18 cellular contexts compared by ENCODE assay signal in the genomic region with DNA sequence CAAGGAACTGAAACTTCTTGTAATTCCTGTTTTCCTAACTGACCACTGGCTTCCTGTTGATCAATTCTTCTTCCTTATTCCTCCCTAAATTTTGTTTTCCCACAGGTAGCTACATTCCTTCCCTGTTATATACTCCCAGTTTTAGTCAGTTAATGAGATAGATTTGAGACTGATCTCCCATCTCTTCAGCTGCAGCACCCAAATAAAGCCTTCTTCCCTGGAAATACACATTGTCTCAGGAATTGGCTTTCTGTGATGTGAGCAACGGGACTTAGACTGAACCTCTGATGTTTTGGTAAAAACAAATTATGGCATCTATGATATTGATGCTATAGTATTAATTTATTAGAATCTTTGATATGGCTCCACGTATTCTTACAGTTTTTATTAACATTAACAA.
DNase-seq lines count a peak whose midpoint lies in the region; ATAC-seq, FAIRE-seq and TF ChIP-seq lines count a peak whose summit lies in the region.
"Had no signal": no experiment of that assay in that cellular context is flagged by ENCODE, and none has a peak within 500 bp of the region (broad histone marks: within the 10 kb centered on the region; RNA-seq: fewer than 3 reads in every experiment).

No MANE protein-coding gene starts in this region.

- H3K4me3 ChIP-seq in HepG2 (replicated peaks in 1 of 3; ENCODE audit: insufficient read depth in 1 of 3, low read depth in 2 of 3, low read length in 3 of 3) (no peak overlapping the region), right lobe of liver (no peak overlapping the region)
- H3K4me3 ChIP-seq: BLaER1, GM23248, HAP-1 had no signal

- H3K36me3 Mint-ChIP-seq in endothelial cell (ENCODE audit: low read depth, unreplicated experiment) = peaks cover 4% of the 10 kb centered on the region
- H3K36me3 Mint-ChIP-seq: CD14-positive monocyte; CD8-positive, alpha-beta T cell had no signal

- H3K27ac Mint-ChIP-seq in endothelial cell (ENCODE audit: unreplicated experiment) = peak overlapping the region; percentile 53
- H3K27ac Mint-ChIP-seq: CD14-positive monocyte; CD8-positive, alpha-beta T cell had no signal

- TF ChIP-seq CTCF in HepG2 (CRISPR knock-in tag; IDR thresholded peaks at IDR 0.05) (no peak), right lobe of liver (IDR thresholded peaks at IDR 0.05) (no peak), endothelial cell (IDR thresholded peaks at IDR 0.05; ENCODE audit: unreplicated experiment) (no peak)

- in situ Hi-C loops in HepG2 (cut with HindIII; ENCODE audit: extremely low pct_ligation_motif_present, low pct_unique_long_range_greater_than_20kb) = no loop called here

- no peak for FAIRE-seq in HepG2 (lab: Jason Lieb, UNC)
- FAIRE-seq: G401.6, GM12891, GM19239 had no signal

- intact Hi-C loops in HepG2 (cut with micrococcal nuclease; ENCODE audit: unreplicated experiment) (no loop called here), right lobe of liver (cut with DNase I) (no loop called here)

- no peaks in the 10 kb centered on the region for H4K20me1 ChIP-seq in HepG2 (ENCODE audit: insufficient read depth, low read length)
- H4K20me1 ChIP-seq: BLaER1 had no signal

- TF ChIP-seq EP300 in HepG2 (IDR thresholded peaks at IDR 0.05; ENCODE audit: low read depth in 2 of 2, low read length in 2 of 2) (no peak), HepG2 (CRISPR knock-in tag; IDR thresholded peaks at IDR 0.05; ENCODE audit: borderline replicate concordance) (no peak)

- TF ChIP-seq POLR2A in HepG2 (IDR thresholded peaks at IDR 0.05; ENCODE audit: insufficient read depth in 1 of 2, low read depth in 2 of 2, low read length in 2 of 2) (no peak), right lobe of liver (IDR thresholded peaks at IDR 0.05) (no peak)

- BruUV-seq in HepG2 (replicated peaks; lab: Mats Ljungman, UMichigan) = no TSS peak

- ATAC-seq in HepG2 (no peak), right lobe of liver (no peak)
- ATAC-seq: CD8-positive, alpha-beta T cell had no signal

- H3K27me3 ChIP-seq in HepG2 (ENCODE audit: control insufficient read depth in 1 of 2, insufficient read depth in 2 of 2, low read length in 2 of 2) = no peaks in the 10 kb centered on the region
- no peaks in the 10 kb centered on the region for H3K27me3 ChIP-seq in right lobe of liver
- H3K27me3 ChIP-seq: BLaER1 had no signal

- 4% methylated on average over 2 of the region's 2 CpGs for WGBS in HepG2 (ENCODE audit: low lambda C conversion rate)
- 29% methylated on average over 2 of the region's 2 CpGs for WGBS in right lobe of liver (ENCODE audit: insufficient coverage, low coverage, low lambda C conversion rate, missing lambda C conversion rate)

- H3K4me2 ChIP-seq in HepG2 (ENCODE audit: low read depth, low read length) = no peak overlapping the region
- H3K4me2 ChIP-seq: BLaER1 had no signal

- no peaks in the 10 kb centered on the region for H3K36me3 ChIP-seq in HepG2 (replicated peaks in 1 of 2; ENCODE audit: control insufficient read depth in 1 of 2, insufficient read depth in 2 of 2, low read length in 2 of 2)
- no peaks in the 10 kb centered on the region for H3K36me3 ChIP-seq in right lobe of liver
- H3K36me3 ChIP-seq: BLaER1, HAP-1 had no signal

- no peaks in the 10 kb centered on the region for H3K4me1 ChIP-seq in HepG2 (ENCODE audit: insufficient read depth, low read length)
- H3K4me1 ChIP-seq in right lobe of liver = no peaks in the 10 kb centered on the region
- H3K4me1 ChIP-seq: BLaER1, HAP-1 had no signal

- POLR2A ChIA-PET in HepG2 (lab: Yijun Ruan, JAX) = no interaction called here

- CTCF ChIA-PET in HepG2 (lab: Yijun Ruan, JAX; ENCODE audit: low intra/inter-chr PET ratio, low total read pairs) = no interaction called here

- no peaks in the 10 kb centered on the region for H3K79me2 ChIP-seq in HepG2 (ENCODE audit: insufficient read depth, low read length)

- H3K27ac ChIP-seq in HepG2 (ENCODE audit: extremely low read length, insufficient read depth, low read length) = no peak overlapping the region
- no peak overlapping the region for H3K27ac ChIP-seq in right lobe of liver
- H3K27ac ChIP-seq: BLaER1, GM23248 had no signal

- no peak for TF ChIP-seq RAD21 in HepG2 (CRISPR knock-in tag; IDR thresholded peaks at IDR 0.05)

- no peak overlapping the region for H3K4me3 Mint-ChIP-seq in endothelial cell (ENCODE audit: unreplicated experiment)
- H3K4me3 Mint-ChIP-seq: CD14-positive monocyte; CD8-positive, alpha-beta T cell had no signal

- H3K9ac ChIP-seq in HepG2 (ENCODE audit: insufficient read depth, low read depth, low read length) = no peak overlapping the region
- H3K9ac ChIP-seq: BLaER1, GM23248 had no signal

- peaks cover 8% of the 10 kb centered on the region for H3K9me3 Mint-ChIP-seq in endothelial cell (ENCODE audit: unreplicated experiment)

- H3K27me3 Mint-ChIP-seq in endothelial cell (ENCODE audit: unreplicated experiment) = peaks cover 2% of the 10 kb centered on the region

- no peaks in the 10 kb centered on the region for H3K4me1 Mint-ChIP-seq in endothelial cell (ENCODE audit: unreplicated experiment)
- H3K4me1 Mint-ChIP-seq: CD14-positive monocyte had no signal

- H3K9me3 ChIP-seq in HepG2 (ENCODE audit: low read length) (peaks cover 22% of the 10 kb centered on the region), right lobe of liver (no peaks in the 10 kb centered on the region)
- H3K9me3 ChIP-seq: HAP-1 had no signal

- DNase-seq in HepG2 (ENCODE audit: low spot score) (no peak), right lobe of liver (no peak), MV-4-11 (lab: John Stamatoyannopoulos, UW) (peak; percentile 35), endothelial cell (ENCODE audit: low spot score) (no peak), SW 1271 (lab: John Stamatoyannopoulos, UW) (no peak), dedifferentiated amniotic fluid mesenchymal stem cell (ENCODE audit: extremely low spot score) (no peak), midbrain (lab: John Stamatoyannopoulos, UW) (no peak)
- DNase-seq: 8988T; Calu3; CD8-positive, alpha-beta T cell; GM23248; IMR-90 had no signal

- no peak overlapping the region for H2AFZ ChIP-seq in HepG2 (ENCODE audit: low read length)
- H2AFZ ChIP-seq: GM23248 had no signal

TF ChIP-seq in HepG2, 621 proteins besides CTCF, POLR2A, EP300 and RAD21:
- TF ChIP-seq ZNF124 (CRISPR knock-in tag; IDR thresholded peaks at IDR 0.05) (peak; percentile 99), TMF1 (CRISPR knock-in tag; IDR thresholded peaks at IDR 0.05; ENCODE audit: low read depth) (no peak)
TF ChIP-seq in HepG2: peak in this region for 1.
